In the genomic region with DNA sequence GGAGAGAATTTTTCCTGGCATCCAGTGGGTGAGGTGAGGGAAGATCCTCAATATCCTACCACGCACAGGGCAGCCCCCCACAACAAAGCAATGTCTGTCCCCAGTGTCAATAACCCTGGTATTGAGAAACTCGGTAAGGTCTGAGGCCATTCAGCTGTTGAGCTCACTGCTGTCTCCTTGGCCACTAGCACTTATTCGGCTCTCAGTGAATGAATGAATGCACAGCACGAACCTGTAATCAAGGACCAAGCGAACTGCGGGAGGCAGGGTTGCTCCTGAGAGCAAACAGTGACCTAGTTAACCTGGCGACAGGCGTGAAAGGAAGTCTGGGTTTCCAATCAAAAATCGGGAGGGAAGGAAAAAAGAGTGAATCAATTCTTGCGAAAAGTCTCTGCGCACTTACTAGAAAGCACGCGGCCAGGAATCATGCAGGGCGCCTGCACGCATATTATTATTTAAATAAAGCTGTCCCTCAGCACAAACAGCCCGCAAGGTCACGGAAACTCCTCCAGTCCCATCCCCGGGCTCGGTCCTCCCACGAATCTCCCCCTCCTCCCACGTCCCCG, we compare ENCODE assay signal across 8 cellular contexts. TPM values are rescaled to one million over a fixed set of nuclear protein-coding genes. Genes with fewer than 3 reads are reported as not detected.
DNase-seq lines count a peak whose midpoint lies in the region; ATAC-seq lines count a peak whose summit lies in the region.

No MANE protein-coding gene starts in this region.

- H3K4me3 ChIP-seq in right cardiac atrium (ENCODE audit: low read length), result peak overlapping the region; percentile 78
- H3K4me3 ChIP-seq in skeletal muscle tissue (ENCODE audit: low read length in 3 of 3), result peak overlapping the region; percentile 96 to 100 (median 99)

- WGBS in right cardiac atrium, result under 1% methylated on average over 22 of the region's 22 CpGs

- H3K27me3 Mint-ChIP-seq in activated CD4-positive, alpha-beta memory T cell treated with anti-CD3 and anti-CD28 coated beads for 36 hours, result no peaks in the 10 kb centered on the region

- no peaks in the 10 kb centered on the region for H3K27me3 ChIP-seq in right cardiac atrium (ENCODE audit: control insufficient read depth, insufficient read depth)
- H3K27me3 ChIP-seq in skeletal muscle tissue (ENCODE audit: control insufficient read depth in 3 of 3, insufficient read depth in 3 of 3, low read length in 3 of 3), result no peaks in the 10 kb centered on the region

- intact Hi-C loops in activated CD4-positive, alpha-beta memory T cell treated with anti-CD3 and anti-CD28 coated beads for 36 hours (cut with micrococcal nuclease), result loop anchor here (5.0 to 10.0 kb wide), 2 partner anchors 659 to 1123 kb away; a partner anchor contains a TSS
- intact Hi-C loops in right cardiac atrium (cut with DNase I), result no loop called here

- no peaks in the 10 kb centered on the region for H3K9me3 Mint-ChIP-seq in activated CD4-positive, alpha-beta memory T cell treated with anti-CD3 and anti-CD28 coated beads for 36 hours

- H3K36me3 Mint-ChIP-seq in activated CD4-positive, alpha-beta memory T cell treated with anti-CD3 and anti-CD28 coated beads for 36 hours, result peaks cover 11% of the 10 kb centered on the region

- H3K27ac ChIP-seq in right cardiac atrium (ENCODE audit: low read length), result peak overlapping the region; percentile 90
- peak overlapping the region; percentile 94 for H3K27ac ChIP-seq in skeletal muscle tissue (ENCODE audit: low read depth, low read length)

- CTCF ChIA-PET in activated CD4-positive, alpha-beta memory T cell treated with anti-CD3 and anti-CD28 coated beads for 36 hours (lab: Charles Lee), result interaction anchor here (1.0 to 3.7 kb wide), 4 partner anchors 19 to 232 kb away, joined by 3 to 16 read pairs (median 7); no protein-coding TSS in a partner anchor

- H3K4me1 ChIP-seq in right cardiac atrium (ENCODE audit: control insufficient read depth, insufficient read depth, low read length) (peaks cover 5% of the 10 kb centered on the region), skeletal muscle tissue (ENCODE audit: control insufficient read depth in 3 of 3, insufficient read depth in 3 of 3, low read length in 3 of 3) (peaks cover 13 to 18% (median 13%) of the 10 kb centered on the region in 3 donors)

- POLR2A ChIA-PET in activated CD4-positive, alpha-beta memory T cell treated with anti-CD3 and anti-CD28 coated beads for 36 hours (lab: Charles Lee), result interaction anchor here (1.0 to 2.4 kb wide), 2 partner anchors 90 to 193 kb away, joined by 4 to 9 read pairs; a partner anchor contains a TSS

- ATAC-seq in HG03432 (IDR thresholded peaks at IDR 0.05; ENCODE audit: unreplicated experiment) (peak; percentile 1), right cardiac atrium (peak in 1 of 2 donors; percentile 2), GM21367 (IDR thresholded peaks at IDR 0.05; ENCODE audit: unreplicated experiment) (no peak)

- H3K4me3 Mint-ChIP-seq in activated CD4-positive, alpha-beta memory T cell treated with anti-CD3 and anti-CD28 coated beads for 36 hours, result peak overlapping the region; percentile 91

- peak; percentile 90 for DNase-seq in DMS53 (lab: John Stamatoyannopoulos, UW)
- DNase-seq in DMS53 treated with DMSO at 0.1 percent for 48 hours (lab: John Stamatoyannopoulos, UW; ENCODE audit: unreplicated experiment), result no peak
- no peak for DNase-seq in activated CD4-positive, alpha-beta memory T cell treated with anti-CD3 and anti-CD28 coated beads for 36 hours
- no peak for DNase-seq in right cardiac atrium
- no peak for DNase-seq in globus pallidus (ENCODE audit: low spot score)

- peak overlapping the region; percentile 92 to 97 (median 96) for H3K9ac ChIP-seq in skeletal muscle tissue (ENCODE audit: low read depth in 1 of 3, low read length in 3 of 3)

- H3K27ac Mint-ChIP-seq in activated CD4-positive, alpha-beta memory T cell treated with anti-CD3 and anti-CD28 coated beads for 36 hours, result peak overlapping the region; percentile 97

- peaks cover 23% of the 10 kb centered on the region for H3K4me1 Mint-ChIP-seq in activated CD4-positive, alpha-beta memory T cell treated with anti-CD3 and anti-CD28 coated beads for 36 hours (ENCODE audit: low read depth)

- H3K9me3 ChIP-seq in right cardiac atrium (ENCODE audit: control insufficient read depth, low read length), result no peaks in the 10 kb centered on the region
- no peaks in the 10 kb centered on the region for H3K9me3 ChIP-seq in skeletal muscle tissue (ENCODE audit: control insufficient read depth in 3 of 3, low read length in 3 of 3)

- peaks cover 0 to 6% (median 2%) of the 10 kb centered on the region in 3 donors for H3K36me3 ChIP-seq in skeletal muscle tissue (ENCODE audit: control insufficient read depth in 3 of 3, insufficient read depth in 3 of 3, low read length in 3 of 3)

RNA-seq across cellular contexts. Expression of a gene that starts 0.5 kb away (rescaled TPM):
- 1 to 10 TPM; 4.5 to 5.2 TPM for total RNA-seq in activated CD4-positive, alpha-beta memory T cell treated with anti-CD3 and anti-CD28 coated beads for 36 hours
- 10 to 100 TPM; 18.2 to 25.8 (median 21.7) TPM for total RNA-seq in right cardiac atrium
- polyA plus RNA-seq in right cardiac atrium, result 16.5 TPM
- 3.1 TPM for total RNA-seq in skeletal muscle tissue

RNA-seq across cellular contexts. Expression of a gene that starts 41.6 kb away (rescaled TPM):
- total RNA-seq in activated CD4-positive, alpha-beta memory T cell treated with anti-CD3 and anti-CD28 coated beads for 36 hours, result not detected
- total RNA-seq in right cardiac atrium (not detected), skeletal muscle tissue (not detected)
- polyA plus RNA-seq in right cardiac atrium, result 0.32 TPM
